Comparison of ENCODE assay signal across 14 cellular contexts in genomic region chr2:230947908-230948365, GRCh38. TPM values are rescaled to one million over a fixed set of nuclear protein-coding genes. Genes with fewer than 3 reads are reported as not detected.
DNase-seq lines count a peak whose midpoint lies in the region; ATAC-seq, FAIRE-seq and TF ChIP-seq lines count a peak whose summit lies in the region.
"Had no signal": no experiment of that assay in that cellular context is flagged by ENCODE, and none has a peak within 500 bp of the region (broad histone marks: within the 10 kb centered on the region; RNA-seq: fewer than 3 reads in every experiment).

No MANE protein-coding gene starts in this region.

- H3K27ac ChIP-seq in Peyer's patch, result no peak overlapping the region
- H3K27ac ChIP-seq: body of pancreas, KMS-11, right atrium auricular region, SJSA1 had no signal

- no peak for TF ChIP-seq CTCF in GM12865 (IDR thresholded peaks at IDR 0.05; ENCODE audit: insufficient read depth, low read depth, low read length, missing control alignments)
- TF ChIP-seq CTCF in Peyer's patch (IDR thresholded peaks at IDR 0.05), result no peak
- no peak for TF ChIP-seq CTCF in D721Med (IDR thresholded peaks at IDR 0.05; ENCODE audit: insufficient read depth, missing control alignments)

- no peak for TF ChIP-seq POLR2A in Peyer's patch (IDR thresholded peaks at IDR 0.05)

- ATAC-seq in GM19397 (IDR thresholded peaks at IDR 0.05; ENCODE audit: unreplicated experiment), result peak; percentile 43
- ATAC-seq in HG02943 (IDR thresholded peaks at IDR 0.05; ENCODE audit: low read depth, unreplicated experiment), result peak; percentile 38
- ATAC-seq: body of pancreas, GM23338 had no signal

- FAIRE-seq in D721Med (lab: Jason Lieb, UNC), result no peak

- H3K4me1 ChIP-seq in Peyer's patch, result no peaks in the 10 kb centered on the region
- H3K4me1 ChIP-seq: body of pancreas, right atrium auricular region, SJSA1 had no signal

- H3K36me3 ChIP-seq in Peyer's patch, result no peaks in the 10 kb centered on the region
- H3K36me3 ChIP-seq: right atrium auricular region, SJSA1 had no signal

- DNase-seq in GM12865 (ENCODE audit: low read depth) (peak; percentile 95), islet precursor cell (peak; percentile 56), Peyer's patch (no peak), cerebellum (ENCODE audit: low spot score) (no peak), D721Med (ENCODE audit: insufficient read length, low spot score) (no peak)
- no peak for DNase-seq in activated CD4-positive, CD25-positive, alpha-beta regulatory T cell treated with anti-CD3 and anti-CD28 coated beads, Interleukin-2, amount 50 U/mL, for 72 hours
- DNase-seq: body of pancreas, NCI-H446 had no signal

- no peaks in the 10 kb centered on the region for H3K9me3 ChIP-seq in Peyer's patch
- H3K9me3 ChIP-seq: body of pancreas, right atrium auricular region, SJSA1 had no signal

- H3K27me3 ChIP-seq in Peyer's patch, result no peaks in the 10 kb centered on the region
- H3K27me3 ChIP-seq: body of pancreas, right atrium auricular region, SJSA1 had no signal

- H3K4me3 ChIP-seq in GM12865 (ENCODE audit: low read depth, low read length) (peak overlapping the region; percentile 66), Peyer's patch (no peak overlapping the region)
- H3K4me3 ChIP-seq: body of pancreas, GM23338, right atrium auricular region, SJSA1 had no signal

RNA-seq across cellular contexts. Expression of gene GPR55, which starts 22.9 kb away (rescaled TPM):
- total RNA-seq in Peyer's patch, result 1 to 10 TPM; 1.0 to 4.7 (median 3.2) TPM
- not detected for total RNA-seq in cerebellum
- total RNA-seq: body of pancreas, GM23338, right atrium auricular region had no signal

RNA-seq across cellular contexts. Expression of gene SPATA3, which starts 48.0 kb away (rescaled TPM):
- total RNA-seq in Peyer's patch, result not detected
- total RNA-seq in cerebellum, result not detected
- total RNA-seq: body of pancreas, GM23338, right atrium auricular region, SJSA1 had no signal

Comparison
In these comparisons a context has a peak if more than half of its experiments do, and no peak if none do; other contexts are left out.
1. DNase-seq: peak in GM12865 (single experiment) and islet precursor cell (single experiment); none in Peyer's patch (0 of 3), cerebellum (single experiment), activated CD4-positive, CD25-positive, alpha-beta regulatory T cell treated with anti-CD3 and anti-CD28 coated beads, Interleukin-2, amount 50 U/mL, for 72 hours (single experiment) and D721Med (single experiment).